1 cellular context compared by ENCODE assay signal in genomic region chr6:31462026-31462963, GRCh38.
TF ChIP-seq lines count a peak whose summit lies in the region.

No MANE protein-coding gene starts in this region.

TF ChIP-seq in HEK293, 187 proteins besides CTCF, POLR2A, EP300 and RAD21 (continued from another document):
- TF ChIP-seq ZBTB44 (tag by site-specific recombination; IDR thresholded peaks at IDR 0.05) (no peak), ZNF701 (tag by site-specific recombination; IDR thresholded peaks at IDR 0.05) (no peak), ZNF585B (tag by site-specific recombination; IDR thresholded peaks at IDR 0.05) (no peak), INSM2 (tag by site-specific recombination; IDR thresholded peaks at IDR 0.05) (no peak), ZNF266 (tag by site-specific recombination; IDR thresholded peaks at IDR 0.05; ENCODE audit: low read depth) (no peak), ZNF645 (tag by site-specific recombination; IDR thresholded peaks at IDR 0.05) (no peak), ZNF555 (tag by site-specific recombination; conservative IDR thresholded peaks at IDR 0.05) (no peak), ZNF76 (tag by site-specific recombination; IDR thresholded peaks at IDR 0.05; ENCODE audit: borderline replicate concordance, low read depth) (peak; percentile 63; the same call in 1 of the 2 replicates), ZNF155 (tag by site-specific recombination; IDR thresholded peaks at IDR 0.05) (no peak), RBAK (tag by site-specific recombination; IDR thresholded peaks at IDR 0.05) (no peak), FEZF1 (tag by site-specific recombination; IDR thresholded peaks at IDR 0.05) (no peak), ZNF404 (tag by site-specific recombination; IDR thresholded peaks at IDR 0.05) (no peak), ZNF341 (tag by site-specific recombination; IDR thresholded peaks at IDR 0.05; ENCODE audit: low read depth) (0 out of 2 replicates have a peak, but pooled peaks have one; percentile 66), PRDM10 (tag by site-specific recombination; IDR thresholded peaks at IDR 0.05) (peak; percentile 97), KLF10 (tag by site-specific recombination; IDR thresholded peaks at IDR 0.05) (no peak), ELK4 (IDR thresholded peaks at IDR 0.05; ENCODE audit: borderline replicate concordance, low read depth, low read length) (no peak), ZNF26 (tag by site-specific recombination; IDR thresholded peaks at IDR 0.05) (no peak), ZNF830 (tag by site-specific recombination; IDR thresholded peaks at IDR 0.05; ENCODE audit: low read depth) (no peak), HOXC10 (CRISPR knock-in tag; IDR thresholded peaks at IDR 0.05) (no peak), MZF1 (tag by site-specific recombination; IDR thresholded peaks at IDR 0.05; ENCODE audit: borderline replicate concordance) (no peak), ZNF335 (tag by site-specific recombination; conservative IDR thresholded peaks at IDR 0.05) (0 out of 2 replicates have a peak, but pooled peaks have one; percentile 45), ZNF596 (tag by site-specific recombination; IDR thresholded peaks at IDR 0.05) (no peak), ZNF785 (tag by site-specific recombination; IDR thresholded peaks at IDR 0.05) (no peak), ZIC2 (tag by site-specific recombination; IDR thresholded peaks at IDR 0.05) (no peak), ZBTB6 (tag by site-specific recombination; IDR thresholded peaks at IDR 0.05) (no peak), ZNF239 (tag by site-specific recombination; IDR thresholded peaks at IDR 0.05) (no peak)
